In genomic region chr10:32980558-32981468, GRCh38 we compare ENCODE assay signal across 1 cellular context.
TF ChIP-seq lines count a peak whose summit lies in the region.

No MANE protein-coding gene starts in this region.

TF ChIP-seq in HepG2, 621 proteins besides CTCF, POLR2A, EP300 and RAD21 (continued from another document and continues in another):
- TF ChIP-seq ZNF335 (CRISPR knock-in tag; IDR thresholded peaks at IDR 0.05), result 0 out of 2 replicates have a peak, but pooled peaks have one; percentile 74
- peak; percentile 80 for TF ChIP-seq SOX5 (CRISPR knock-in tag; IDR thresholded peaks at IDR 0.05; ENCODE audit: borderline replicate concordance)
- peak; percentile 41; the same call in 1 of the 2 replicates for TF ChIP-seq ZNF460 (CRISPR knock-in tag; IDR thresholded peaks at IDR 0.05; ENCODE audit: borderline replicate concordance)
- no peak for TF ChIP-seq IRF2 (CRISPR knock-in tag; IDR thresholded peaks at IDR 0.05)
- TF ChIP-seq ZBTB43 (CRISPR knock-in tag; conservative IDR thresholded peaks at IDR 0.05), result 0 out of 2 replicates have a peak, but pooled peaks have one; percentile 62
- TF ChIP-seq TAF1 (CRISPR knock-in tag; IDR thresholded peaks at IDR 0.05), result peak; percentile 83
- 0 out of 2 replicates have a peak, but pooled peaks have one; percentile 15 for TF ChIP-seq ZBTB49 (CRISPR knock-in tag; IDR thresholded peaks at IDR 0.05; ENCODE audit: borderline replicate concordance)
- no peak for TF ChIP-seq AKNA (CRISPR knock-in tag; IDR thresholded peaks at IDR 0.05; ENCODE audit: borderline replicate concordance)
- TF ChIP-seq ZBTB2 (CRISPR knock-in tag; IDR thresholded peaks at IDR 0.05; ENCODE audit: low read depth), result peak; percentile 76
- TF ChIP-seq TEAD3 (CRISPR knock-in tag; optimal IDR thresholded peaks at IDR 0.05; ENCODE audit: borderline replicate concordance), result peak; percentile 71
- peak; percentile 47 for TF ChIP-seq POLR2AphosphoS5 (IDR thresholded peaks at IDR 0.05; ENCODE audit: low read depth, low read length)
- peak; percentile 30; the same call in 1 of the 2 replicates for TF ChIP-seq CHD2 (IDR thresholded peaks at IDR 0.05; ENCODE audit: low read depth, low read length)
- peak; percentile 55; the same call in 1 of the 2 replicates for TF ChIP-seq FOXK1 (CRISPR knock-in tag; IDR thresholded peaks at IDR 0.05; ENCODE audit: borderline replicate concordance, low read depth)
- TF ChIP-seq SETDB1 (CRISPR knock-in tag; IDR thresholded peaks at IDR 0.05; ENCODE audit: borderline replicate concordance), result no peak
- TF ChIP-seq EZH2 (conservative IDR thresholded peaks at IDR 0.05; ENCODE audit: low read depth, low read length), result no peak
- no peak; the same call in 1 of the 2 replicates for TF ChIP-seq GMEB2 (CRISPR knock-in tag; IDR thresholded peaks at IDR 0.05; ENCODE audit: low read depth)
- peak; percentile 65; the same call in 1 of the 2 replicates for TF ChIP-seq REPIN1 (CRISPR knock-in tag; IDR thresholded peaks at IDR 0.05; ENCODE audit: borderline replicate concordance, low read depth)
- no peak for TF ChIP-seq SMAD9 (CRISPR knock-in tag; IDR thresholded peaks at IDR 0.05)
- peak; percentile 36; the same call in 1 of the 2 replicates for TF ChIP-seq ELF4 (CRISPR knock-in tag; IDR thresholded peaks at IDR 0.05; ENCODE audit: borderline replicate concordance)
- TF ChIP-seq ZNF672 (CRISPR knock-in tag; IDR thresholded peaks at IDR 0.05), result no peak
- no peak for TF ChIP-seq TSC22D2 (CRISPR knock-in tag; IDR thresholded peaks at IDR 0.05; ENCODE audit: borderline replicate concordance)
- no peak for TF ChIP-seq FOXO4 (CRISPR knock-in tag; conservative IDR thresholded peaks at IDR 0.05)
- TF ChIP-seq KDM5B (CRISPR knock-in tag; IDR thresholded peaks at IDR 0.05; ENCODE audit: borderline replicate concordance), result peak; percentile 87; the same call in 1 of the 2 replicates
- no peak for TF ChIP-seq ZC3H13 (CRISPR knock-in tag; IDR thresholded peaks at IDR 0.05)
- TF ChIP-seq ZNF432 (CRISPR knock-in tag; IDR thresholded peaks at IDR 0.05; ENCODE audit: borderline replicate concordance), result no peak
- TF ChIP-seq ZNF768 (CRISPR knock-in tag; IDR thresholded peaks at IDR 0.05), result peak; percentile 70; the same call in 1 of the 2 replicates
- TF ChIP-seq ZBTB26 (CRISPR knock-in tag; IDR thresholded peaks at IDR 0.05; ENCODE audit: borderline replicate concordance), result 0 out of 2 replicates have a peak, but pooled peaks have one; percentile 29
- TF ChIP-seq CREB1 (IDR thresholded peaks at IDR 0.05), result peak; percentile 79
- TF ChIP-seq CREB1 (CRISPR knock-in tag; IDR thresholded peaks at IDR 0.05), result 0 out of 2 replicates have a peak, but pooled peaks have one; percentile 38
- TF ChIP-seq ZBTB4 (CRISPR knock-in tag; IDR thresholded peaks at IDR 0.05; ENCODE audit: borderline replicate concordance), result no peak
- no peak for TF ChIP-seq RARA (CRISPR knock-in tag; IDR thresholded peaks at IDR 0.05)
- peak; percentile 74; the same call in 1 of the 2 replicates for TF ChIP-seq MIER3 (CRISPR knock-in tag; IDR thresholded peaks at IDR 0.05; ENCODE audit: borderline replicate concordance)
- no peak for TF ChIP-seq SP5 (CRISPR knock-in tag; IDR thresholded peaks at IDR 0.05; ENCODE audit: borderline replicate concordance, low read depth)
- 0 out of 2 replicates have a peak, but pooled peaks have one; percentile 18 for TF ChIP-seq ZNF224 (CRISPR knock-in tag; IDR thresholded peaks at IDR 0.05)
- peak; percentile 81; the same call in 1 of the 2 replicates for TF ChIP-seq HBP1 (CRISPR knock-in tag; IDR thresholded peaks at IDR 0.05; ENCODE audit: low read depth)
- peak; percentile 25; the same call in 1 of the 2 replicates for TF ChIP-seq DR1 (CRISPR knock-in tag; IDR thresholded peaks at IDR 0.05)
- TF ChIP-seq GPBP1L1 (CRISPR knock-in tag; IDR thresholded peaks at IDR 0.05), result no peak
